In the genomic region with DNA sequence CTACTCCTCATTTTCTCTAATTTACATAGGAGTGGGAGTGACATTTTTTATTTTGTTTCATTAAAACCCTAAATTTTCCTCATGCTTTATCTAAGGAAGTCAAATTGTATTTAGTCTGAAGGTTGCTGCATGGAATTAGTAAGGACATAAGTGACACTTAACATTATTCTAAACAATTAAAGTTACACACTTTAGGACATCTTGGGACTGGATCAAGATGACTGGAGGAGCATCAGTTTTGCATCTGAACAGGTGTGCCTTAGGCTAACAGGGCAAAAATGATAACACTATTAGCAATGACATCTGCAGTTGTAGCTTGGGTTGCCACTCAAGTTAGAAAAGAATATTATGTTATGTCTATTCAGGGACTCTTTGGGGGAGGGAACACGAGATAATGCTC, we compare ENCODE assay signal across 35 cellular contexts.
"Had no signal": no experiment of that assay in that cellular context is flagged by ENCODE, and none has a peak within 500 bp of the region (broad histone marks: within the 10 kb centered on the region; RNA-seq: fewer than 3 reads in every experiment).

No MANE protein-coding gene starts in this region.

- DNase-seq: Karpas-422, Kasumi-1, MG63, MM.1S, MV-4-11, NCI-H1048, NCI-H1092, NCI-H1092 treated with DMSO at 0.1 percent for 48 hours, NCI-H1105, NCI-H1105 treated with DMSO at 0.1 percent for 48 hours, NCI-H1417, NCI-H1417 treated with DMSO at 0.1 percent for 48 hours, NCI-H1436, NCI-H1436 treated with DMSO at 0.1 percent for 48 hours, NCI-H146, NCI-H1694, NCI-H1694 treated with DMSO at 0.1 percent for 48 hours, NCI-H187, NCI-H187 treated with DMSO at 0.1 percent for 48 hours, NCI-H1930, NCI-H2029, NCI-H2029 treated with DMSO at 0.1 percent for 48 hours, NCI-H2081, NCI-H2081 treated with DMSO at 0.1 percent for 48 hours, NCI-H2107, NCI-H2171, NCI-H2171 treated with DMSO at 0.1 percent for 48 hours, NCI-H2227 treated with DMSO at 0.1 percent for 48 hours, NCI-H226, NCI-H345, NCI-H446, NCI-H446 treated with DMSO at 0.1 percent for 48 hours, NCI-H510A, NCI-H510A treated with DMSO at 0.1 percent for 48 hours had no signal

- H3K27me3 ChIP-seq: MG63 had no signal

- H3K4me3 ChIP-seq: MG63 had no signal

- H3K9me3 ChIP-seq: MG63 had no signal

- H3K27ac ChIP-seq: KMS-11 had no signal

- H3K4me2 ChIP-seq: KMS-11 had no signal

- H3K9ac ChIP-seq: KMS-11 had no signal

- H3K36me3 ChIP-seq: MG63 had no signal
